14 cellular contexts compared by ENCODE assay signal in the genomic region with DNA sequence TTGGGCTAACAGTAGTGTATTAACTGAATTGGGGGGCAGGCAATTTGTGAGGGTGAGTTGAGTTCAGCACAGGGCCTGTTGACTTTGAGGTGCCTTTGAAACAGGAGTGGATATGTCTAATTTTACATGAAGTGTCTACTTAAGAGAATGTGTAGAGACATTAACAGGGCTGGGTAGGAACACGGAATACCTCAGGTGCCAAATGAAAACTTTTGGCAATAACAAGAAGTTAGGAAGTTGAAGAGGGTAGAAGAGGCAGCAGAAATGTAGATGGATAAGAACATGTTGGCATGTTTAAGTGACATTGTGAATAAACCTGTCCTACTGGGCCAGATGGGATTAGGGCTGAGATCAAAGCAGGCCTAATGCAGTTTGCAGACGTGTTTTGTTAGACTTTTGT.
"Had no signal": no experiment of that assay in that cellular context is flagged by ENCODE, and none has a peak within 500 bp of the region (broad histone marks: within the 10 kb centered on the region; RNA-seq: fewer than 3 reads in every experiment).

No MANE protein-coding gene starts in this region.

- ATAC-seq: gastroesophageal sphincter; mucosa of descending colon; naive thymus-derived CD8-positive, alpha-beta T cell; stimulated activated memory B cell treated with anti-CD40 and anti-IgM and Interleukin-4, amounts not matched to agents 10 μg/mL and 1 μg/mL and 100 μg/mL, for 72 hours had no signal

- H3K9me3 ChIP-seq: esophagus muscularis mucosa, gastroesophageal sphincter, mucosa of descending colon, neutrophil, transverse colon had no signal

- H3K4me3 Mint-ChIP-seq: immature natural killer cell; naive thymus-derived CD8-positive, alpha-beta T cell; stimulated activated memory B cell treated with anti-CD40 and anti-IgM and Interleukin-4, amounts not matched to agents 10 μg/mL and 1 μg/mL and 100 μg/mL, for 72 hours; stimulated activated naive CD8-positive, alpha-beta T cell treated with anti-CD3 and anti-CD28 coated beads, Interleukin-15, Interleukin-2, amounts not matched to agents 100 ng/mL and 50 ng/mL, for 24 hours had no signal

- H3K4me1 ChIP-seq: gastroesophageal sphincter had no signal

- H3K9me3 Mint-ChIP-seq: immature natural killer cell; naive thymus-derived CD8-positive, alpha-beta T cell; stimulated activated memory B cell treated with anti-CD40 and anti-IgM and Interleukin-4, amounts not matched to agents 10 μg/mL and 1 μg/mL and 100 μg/mL, for 72 hours; stimulated activated naive CD8-positive, alpha-beta T cell treated with anti-CD3 and anti-CD28 coated beads, Interleukin-15, Interleukin-2, amounts not matched to agents 100 ng/mL and 50 ng/mL, for 24 hours had no signal

- H3K36me3 ChIP-seq: esophagus muscularis mucosa, gastroesophageal sphincter, neutrophil, transverse colon had no signal

- H3K36me3 Mint-ChIP-seq: immature natural killer cell; stimulated activated memory B cell treated with anti-CD40 and anti-IgM and Interleukin-4, amounts not matched to agents 10 μg/mL and 1 μg/mL and 100 μg/mL, for 72 hours had no signal

- H3K27me3 Mint-ChIP-seq: naive thymus-derived CD8-positive, alpha-beta T cell; stimulated activated memory B cell treated with anti-CD40 and anti-IgM and Interleukin-4, amounts not matched to agents 10 μg/mL and 1 μg/mL and 100 μg/mL, for 72 hours; stimulated activated naive CD8-positive, alpha-beta T cell treated with anti-CD3 and anti-CD28 coated beads, Interleukin-15, Interleukin-2, amounts not matched to agents 100 ng/mL and 50 ng/mL, for 24 hours had no signal

- H3K27me3 ChIP-seq: esophagus muscularis mucosa, gastroesophageal sphincter, neutrophil, transverse colon had no signal

- DNase-seq: effector memory CD4-positive, alpha-beta T cell; glutamatergic neuron; immature natural killer cell; mucosa of descending colon; naive thymus-derived CD8-positive, alpha-beta T cell; stimulated activated CD4-positive, alpha-beta T cell treated with anti-CD3 and anti-CD28 coated beads, Interleukin-15, amount 100 ng/mL, for 24 hours; stimulated activated CD4-positive, alpha-beta T cell treated with anti-CD3 and anti-CD28 coated beads, Interleukin-1b, Interleukin-23, amount 100 ng/mL, for 48 hours; stimulated activated CD4-positive, alpha-beta T cell treated with anti-CD3 and anti-CD28 coated beads, Interleukin-4, amount 100 ng/mL, for 24 hours; transverse colon had no signal

- H3K4me3 ChIP-seq: esophagus muscularis mucosa, gastroesophageal sphincter, mucosa of descending colon, transverse colon had no signal

- H3K27ac ChIP-seq: esophagus muscularis mucosa, gastroesophageal sphincter, neutrophil, transverse colon had no signal

- H3K27ac Mint-ChIP-seq: immature natural killer cell; naive thymus-derived CD8-positive, alpha-beta T cell; stimulated activated memory B cell treated with anti-CD40 and anti-IgM and Interleukin-4, amounts not matched to agents 10 μg/mL and 1 μg/mL and 100 μg/mL, for 72 hours; stimulated activated naive CD8-positive, alpha-beta T cell treated with anti-CD3 and anti-CD28 coated beads, Interleukin-15, Interleukin-2, amounts not matched to agents 100 ng/mL and 50 ng/mL, for 24 hours had no signal
